1 cellular context compared by ENCODE assay signal in the genomic region with DNA sequence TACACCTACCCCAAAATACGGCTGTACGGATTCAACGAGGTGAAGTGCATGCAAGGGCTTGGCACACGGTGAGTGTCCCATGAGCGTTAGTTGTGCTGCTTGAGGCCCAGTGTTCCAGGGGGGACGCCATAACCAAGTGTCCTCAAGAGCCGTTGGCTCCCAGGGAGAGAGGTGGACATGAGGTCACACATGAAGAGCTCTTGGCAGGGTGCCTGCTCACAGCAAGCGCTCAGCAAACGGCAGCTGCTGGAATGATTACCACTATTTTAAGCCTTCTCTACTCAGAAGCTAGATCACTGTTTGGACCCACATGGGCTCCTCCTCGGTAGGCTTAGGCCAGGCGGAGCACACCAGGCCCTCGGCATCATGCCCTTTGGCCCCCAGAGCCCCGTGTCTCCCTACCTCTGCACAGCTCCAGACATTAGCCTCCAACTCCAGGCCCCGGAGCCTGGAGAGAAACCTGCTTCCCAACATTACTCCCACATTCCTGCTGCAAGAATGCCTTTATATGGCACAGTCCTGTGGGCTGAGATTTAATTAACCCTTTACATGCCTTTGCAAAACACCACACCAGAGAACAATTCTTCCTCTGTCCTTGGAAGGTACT.
TF ChIP-seq lines count a peak whose summit lies in the region.

No MANE protein-coding gene starts in this region.

TF ChIP-seq in K562, 482 proteins besides CTCF, POLR2A, EP300 and RAD21 (continued from another document and continues in another):
- no peak for TF ChIP-seq PBX2 (CRISPR knock-in tag; IDR thresholded peaks at IDR 0.05; ENCODE audit: low read depth)
- 0 out of 2 replicates have a peak, but pooled peaks have one; percentile 40 for TF ChIP-seq PBX2 (tag; conservative IDR thresholded peaks at IDR 0.05; ENCODE audit: low read depth)
- peak; percentile 91 for TF ChIP-seq MGA (IDR thresholded peaks at IDR 0.05)
- no peak for TF ChIP-seq ZBTB8A (IDR thresholded peaks at IDR 0.05; ENCODE audit: partially characterized antibody)
- TF ChIP-seq, protein P1, sequence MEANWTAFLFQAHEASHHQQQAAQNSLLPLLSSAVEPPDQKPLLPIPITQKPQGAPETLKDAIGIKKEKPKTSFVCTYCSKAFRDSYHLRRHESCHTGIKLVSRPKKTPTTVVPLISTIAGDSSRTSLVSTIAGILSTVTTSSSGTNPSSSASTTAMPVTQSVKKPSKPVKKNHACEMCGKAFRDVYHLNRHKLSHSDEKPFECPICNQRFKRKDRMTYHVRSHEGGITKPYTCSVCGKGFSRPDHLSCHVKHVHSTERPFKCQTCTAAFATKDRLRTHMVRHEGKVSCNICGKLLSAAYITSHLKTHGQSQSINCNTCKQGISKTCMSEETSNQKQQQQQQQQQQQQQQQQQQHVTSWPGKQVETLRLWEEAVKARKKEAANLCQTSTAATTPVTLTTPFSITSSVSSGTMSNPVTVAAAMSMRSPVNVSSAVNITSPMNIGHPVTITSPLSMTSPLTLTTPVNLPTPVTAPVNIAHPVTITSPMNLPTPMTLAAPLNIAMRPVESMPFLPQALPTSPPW (CRISPR knock-in tag; IDR thresholded peaks at IDR 0.05), result peak; percentile 31; the same call in 1 of the 2 replicates
- no peak for TF ChIP-seq ZNF764 (CRISPR knock-in tag; IDR thresholded peaks at IDR 0.05; ENCODE audit: low read depth)
- TF ChIP-seq, protein P2, sequence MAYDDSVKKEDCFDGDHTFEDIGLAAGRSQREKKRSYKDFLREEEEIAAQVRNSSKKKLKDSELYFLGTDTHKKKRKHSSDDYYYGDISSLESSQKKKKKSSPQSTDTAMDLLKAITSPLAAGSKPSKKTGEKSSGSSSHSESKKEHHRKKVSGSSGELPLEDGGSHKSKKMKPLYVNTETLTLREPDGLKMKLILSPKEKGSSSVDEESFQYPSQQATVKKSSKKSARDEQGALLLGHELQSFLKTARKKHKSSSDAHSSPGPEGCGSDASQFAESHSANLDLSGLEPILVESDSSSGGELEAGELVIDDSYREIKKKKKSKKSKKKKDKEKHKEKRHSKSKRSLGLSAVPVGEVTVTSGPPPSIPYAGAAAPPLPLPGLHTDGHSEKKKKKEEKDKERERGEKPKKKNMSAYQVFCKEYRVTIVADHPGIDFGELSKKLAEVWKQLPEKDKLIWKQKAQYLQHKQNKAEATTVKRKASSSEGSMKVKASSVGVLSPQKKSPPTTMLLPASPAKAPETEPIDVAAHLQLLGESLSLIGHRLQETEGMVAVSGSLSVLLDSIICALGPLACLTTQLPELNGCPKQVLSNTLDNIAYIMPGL (CRISPR knock-in tag; IDR thresholded peaks at IDR 0.05), result no peak
- no peak for TF ChIP-seq RBM25 (IDR thresholded peaks at IDR 0.05; ENCODE audit: low read depth, low read length, severe bottlenecking)
- TF ChIP-seq ARID3A (IDR thresholded peaks at IDR 0.05; ENCODE audit: borderline replicate concordance, low read depth, low read length), result no peak
- TF ChIP-seq JUN (IDR thresholded peaks at IDR 0.05; ENCODE audit: borderline replicate concordance, low read depth, low read length), result 0 out of 2 replicates have a peak, but pooled peaks have one; percentile 56
- no peak for TF ChIP-seq JUN (CRISPR knock-in tag; IDR thresholded peaks at IDR 0.05; ENCODE audit: borderline replicate concordance)
- TF ChIP-seq EHMT2 (IDR thresholded peaks at IDR 0.05), result peak; percentile 63; the same call in 1 of the 2 replicates
- peak; percentile 97 for TF ChIP-seq L3MBTL2 (IDR thresholded peaks at IDR 0.05)
- no peak for TF ChIP-seq PPARD (CRISPR knock-in tag; IDR thresholded peaks at IDR 0.05)
- no peak for TF ChIP-seq CHD2 (IDR thresholded peaks at IDR 0.05; ENCODE audit: low read depth, low read length)
- TF ChIP-seq DMBX1 (CRISPR knock-in tag; IDR thresholded peaks at IDR 0.05; ENCODE audit: borderline replicate concordance), result peak; percentile 65; the same call in 1 of the 2 replicates
- TF ChIP-seq ZBTB33 (CRISPR knock-in tag; IDR thresholded peaks at IDR 0.05), result no peak
- TF ChIP-seq EP400 (IDR thresholded peaks at IDR 0.05), result no peak; the same call in 1 of the 2 replicates
- no peak for TF ChIP-seq E4F1 (CRISPR knock-in tag; IDR thresholded peaks at IDR 0.05; ENCODE audit: borderline replicate concordance)
